In the genomic region with DNA sequence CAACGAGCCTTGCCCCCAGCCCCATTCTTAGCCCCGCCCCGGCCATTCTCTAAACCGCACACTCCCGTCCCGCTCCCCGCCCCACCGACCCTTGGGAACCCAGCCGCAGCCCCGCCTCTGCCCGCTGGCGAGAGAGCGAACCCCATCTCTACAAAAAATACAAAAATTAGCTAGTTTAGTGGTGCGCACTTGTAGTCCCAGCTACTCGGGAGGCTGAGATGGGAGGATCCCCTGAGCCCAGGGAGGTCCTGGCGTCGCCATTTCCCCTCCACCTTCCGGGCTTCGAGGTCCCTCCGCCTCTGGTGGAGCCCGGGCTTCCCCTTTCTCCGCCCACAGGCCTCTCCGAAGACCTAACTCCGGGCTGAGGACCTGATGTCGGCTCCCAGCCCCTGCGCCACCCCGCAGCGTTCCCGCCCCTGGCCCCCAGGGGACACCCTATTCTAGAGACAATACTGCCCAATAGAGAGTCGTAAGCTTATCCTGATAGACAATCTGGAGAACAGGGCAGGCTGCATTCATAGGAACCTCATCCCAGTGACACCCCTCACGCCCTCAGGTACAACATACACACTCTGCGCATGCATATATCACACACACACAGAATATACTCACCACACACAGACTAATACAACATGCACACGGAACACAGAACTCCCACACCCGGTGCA, we compare ENCODE assay signal across 8 cellular contexts. TPM values are rescaled to one million over a fixed set of nuclear protein-coding genes. Genes with fewer than 3 reads are reported as not detected.
A peak's percentile ranks its signal among the peaks of the same experiment; 100 is the strongest.
DNase-seq lines count a peak whose midpoint lies in the region; ATAC-seq and TF ChIP-seq lines count a peak whose summit lies in the region.

No MANE protein-coding gene starts in this region.

- peak; percentile 75 for DNase-seq in GM19238 (ENCODE audit: insufficient read length, low spot score)
- no peak for DNase-seq in NT2/D1 (ENCODE audit: low read depth, low spot score)
- peak; percentile 73 for DNase-seq in activated naive CD4-positive, alpha-beta T cell treated with Interleukin-2 at 50 U/mL for 16 hours
- no peak for DNase-seq in iPS DF 6.9 (ENCODE audit: low read depth, low spot score)
- peak; percentile 35 to 59 for DNase-seq in stimulated activated CD4-positive, alpha-beta T cell treated with anti-CD3 and anti-CD28 coated beads, Interleukin-1b, Interleukin-23, amount 100 ng/mL, for 4 hours (ENCODE audit: low read depth in 2 of 2)
- no peak for DNase-seq in NCI-H2107 (lab: John Stamatoyannopoulos, UW)
- no peak for DNase-seq in DMS53 treated with DMSO at 0.1 percent for 48 hours (lab: John Stamatoyannopoulos, UW; ENCODE audit: unreplicated experiment)
- no peak for DNase-seq in foreskin keratinocyte

- H3K27me3 ChIP-seq in NT2/D1 (ENCODE audit: insufficient read depth, insufficient read length) (no peaks in the 10 kb centered on the region), iPS DF 6.9 (ENCODE audit: control insufficient read depth, insufficient read depth, low read length) (no peaks in the 10 kb centered on the region), foreskin keratinocyte (no peaks in the 10 kb centered on the region)

- WGBS in iPS DF 6.9 (ENCODE audit: insufficient coverage, insufficient read length) = no CpG with 5 or more reads among the region's 34 CpGs

- H3K27ac ChIP-seq in iPS DF 6.9 (ENCODE audit: low read length) (no peak overlapping the region), foreskin keratinocyte (no peak overlapping the region)

- no peaks in the 10 kb centered on the region for H3K9me3 ChIP-seq in NT2/D1 (ENCODE audit: insufficient read depth, low read length)
- H3K9me3 ChIP-seq in iPS DF 6.9 (ENCODE audit: control insufficient read depth, insufficient read depth, low read length) = no peaks in the 10 kb centered on the region

- H3K36me3 ChIP-seq in NT2/D1 (ENCODE audit: insufficient read depth, insufficient read length, low read length) = peaks cover 40% of the 10 kb centered on the region
- peaks cover 16% of the 10 kb centered on the region for H3K36me3 ChIP-seq in iPS DF 6.9 (ENCODE audit: control insufficient read depth, insufficient read depth, low read length)

- H3K4me1 ChIP-seq in NT2/D1 (ENCODE audit: insufficient read depth, insufficient read length) (peaks cover 20% of the 10 kb centered on the region), iPS DF 6.9 (ENCODE audit: control insufficient read depth, insufficient read depth, low read length) (peaks cover 3% of the 10 kb centered on the region), foreskin keratinocyte (peaks cover 5% of the 10 kb centered on the region)

- no peak for TF ChIP-seq CTCF in foreskin keratinocyte (conservative IDR thresholded peaks at IDR 0.05)

- ATAC-seq in foreskin keratinocyte = no peak

- H3K4me3 ChIP-seq in NT2/D1 (ENCODE audit: insufficient read length, low read depth) (peak overlapping the region; percentile 37), iPS DF 6.9 (ENCODE audit: low read length) (peak overlapping the region; percentile 29; the same call in 1 of the 2 replicates)

- H3K9ac ChIP-seq in NT2/D1 (ENCODE audit: insufficient read length, low read depth) = peak overlapping the region; percentile 87

RNA-seq across cellular contexts. Expression of a gene that starts 0.5 kb away (rescaled TPM):
- total RNA-seq in foreskin keratinocyte = 0.39 and 0.41 TPM in 2 replicates
- polyA plus RNA-seq in foreskin keratinocyte = 0.45 and 0.76 TPM in 2 replicates

RNA-seq across cellular contexts. Expression of a gene that starts 5.5 kb away (rescaled TPM):
- 160 and 161 TPM in 2 replicates for total RNA-seq in foreskin keratinocyte
- 160 and 161 TPM in 2 replicates for polyA plus RNA-seq in foreskin keratinocyte

RNA-seq across cellular contexts. Expression of a gene that starts 7.6 kb away (rescaled TPM):
- 1,328 and 1,341 TPM in 2 replicates for total RNA-seq in foreskin keratinocyte
- polyA plus RNA-seq in foreskin keratinocyte = 1,847 and 1,895 TPM in 2 replicates

RNA-seq across cellular contexts. Expression of a gene that starts 13.9 kb away (rescaled TPM):
- 11.2 and 17.1 TPM in 2 replicates for total RNA-seq in foreskin keratinocyte
- 17.7 and 19.4 TPM in 2 replicates for polyA plus RNA-seq in foreskin keratinocyte

RNA-seq across cellular contexts. Expression of a gene that starts 16.4 kb away (rescaled TPM):
- total RNA-seq in foreskin keratinocyte = 3.4 and 3.6 TPM in 2 replicates
- polyA plus RNA-seq in foreskin keratinocyte = 2.0 and 2.1 TPM in 2 replicates

Comparison
In these comparisons a context has a peak if more than half of its experiments do, and no peak if none do; other contexts are left out.
1. DNase-seq: peak in GM19238 (single experiment), activated naive CD4-positive, alpha-beta T cell treated with Interleukin-2 at 50 U/mL for 16 hours (single experiment) and stimulated activated CD4-positive, alpha-beta T cell treated with anti-CD3 and anti-CD28 coated beads, Interleukin-1b, Interleukin-23, amount 100 ng/mL, for 4 hours (2 of 2); none in NT2/D1 (single experiment), iPS DF 6.9 (single experiment), NCI-H2107 (single experiment), DMS53 treated with DMSO at 0.1 percent for 48 hours (single experiment) and foreskin keratinocyte (0 of 2).